Comparison of ENCODE assay signal across 1 cellular context in genomic region chr3:128854382-128854939, GRCh38.
TF ChIP-seq lines count a peak whose summit lies in the region.

No MANE protein-coding gene starts in this region.

TF ChIP-seq in H1, 55 proteins besides CTCF, POLR2A, EP300 and RAD21:
- TF ChIP-seq ATF2 (IDR thresholded peaks at IDR 0.05; ENCODE audit: low read length), result no peak
- 0 out of 2 replicates have a peak, but pooled peaks have one; percentile 68 for TF ChIP-seq CBX5 (IDR thresholded peaks at IDR 0.05; ENCODE audit: low read depth, low read length)
- no peak for TF ChIP-seq GTF2F1 (IDR thresholded peaks at IDR 0.05; ENCODE audit: borderline replicate concordance, low read depth, low read length)
- no peak for TF ChIP-seq SP4 (IDR thresholded peaks at IDR 0.05; ENCODE audit: low read length)
- no peak for TF ChIP-seq POLR2AphosphoS5 (IDR thresholded peaks at IDR 0.05; ENCODE audit: low read depth, low read length)
- no peak for TF ChIP-seq TBP (IDR thresholded peaks at IDR 0.05; ENCODE audit: low read depth, low read length)
- no peak for TF ChIP-seq CHD2 (IDR thresholded peaks at IDR 0.05; ENCODE audit: low read length)
